In the genomic region with DNA sequence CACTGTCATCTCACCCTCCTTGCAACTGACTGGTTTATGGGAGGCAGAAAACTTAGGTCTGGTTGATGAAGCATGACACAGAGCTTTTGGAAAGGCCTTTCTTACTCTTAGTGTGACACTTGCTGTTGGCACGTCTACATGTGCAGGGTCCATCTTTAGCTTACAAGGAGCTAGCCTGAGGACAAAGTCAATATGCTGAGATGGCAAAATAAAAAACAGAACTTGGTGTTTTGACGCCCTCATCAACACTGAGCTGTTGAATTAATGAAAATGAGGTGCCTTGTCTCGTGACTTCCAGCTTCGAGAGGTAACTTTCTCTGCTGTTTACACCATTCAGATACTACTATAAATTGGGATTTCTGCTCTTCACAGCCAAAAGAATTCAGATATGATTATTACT, we compare ENCODE assay signal across 25 cellular contexts.
"Had no signal": no experiment of that assay in that cellular context is flagged by ENCODE, and none has a peak within 500 bp of the region (broad histone marks: within the 10 kb centered on the region; RNA-seq: fewer than 3 reads in every experiment).

No MANE protein-coding gene starts in this region.

- H3K27ac ChIP-seq: coronary artery, esophagus muscularis mucosa, foreskin keratinocyte, gastroesophageal sphincter, heart left ventricle, hepatocyte, left ventricle myocardium inferior, lower lobe of right lung had no signal

- FAIRE-seq: colon, endothelial cell of umbilical vein, frontal cortex, kidney had no signal

- ATAC-seq: foreskin keratinocyte, gastroesophageal sphincter, heart left ventricle, left colon, left lobe of liver, lower lobe of right lung, mucosa of descending colon had no signal

- DNase-seq: dermis blood vessel endothelial cell; dorsolateral prefrontal cortex; effector CD4-positive, alpha-beta T cell; effector memory CD4-positive, alpha-beta T cell; foreskin keratinocyte; heart left ventricle; hypothalamus; immature natural killer cell; islet precursor cell; kidney; kidney glomerular epithelial cell; left colon; left ventricle myocardium inferior; lower lobe of right lung; mesenchymal stem cell; mucosa of descending colon; naive B cell had no signal

- H3K4me1 ChIP-seq: esophagus muscularis mucosa, foreskin keratinocyte, gastroesophageal sphincter, heart left ventricle, left ventricle myocardium inferior, lower lobe of right lung had no signal

- H3K9me3 ChIP-seq: esophagus muscularis mucosa, lower lobe of right lung had no signal

- H3K36me3 ChIP-seq: esophagus muscularis mucosa, gastroesophageal sphincter, heart left ventricle, left ventricle myocardium inferior, lower lobe of right lung had no signal

- H3K79me2 ChIP-seq: hepatocyte had no signal

- H2AFZ ChIP-seq: hepatocyte had no signal

- H3K4me2 ChIP-seq: hepatocyte had no signal

- H3K4me3 ChIP-seq: coronary artery, dorsolateral prefrontal cortex, esophagus muscularis mucosa, gastroesophageal sphincter, heart left ventricle, hepatocyte, left ventricle myocardium inferior, lower lobe of right lung, mucosa of descending colon had no signal

- H3K27me3 ChIP-seq: dorsolateral prefrontal cortex, esophagus muscularis mucosa, foreskin keratinocyte, gastroesophageal sphincter, heart left ventricle, hepatocyte had no signal
